20 cellular contexts compared by ENCODE assay signal in genomic region chr19:4134351-4134750, GRCh38. TPM values are rescaled to one million over a fixed set of nuclear protein-coding genes. Genes with fewer than 3 reads are reported as not detected.
"Had no signal": no experiment of that assay in that cellular context is flagged by ENCODE, and none has a peak within 500 bp of the region (broad histone marks: within the 10 kb centered on the region; RNA-seq: fewer than 3 reads in every experiment).

No MANE protein-coding gene starts in this region.

- H3K9me3 Mint-ChIP-seq: activated CD4-positive, alpha-beta T cell treated with anti-CD3 and anti-CD28 coated beads, Interleukin-2, amount 10 ng/mL, durations not matched to agents 24 days and 14 days; activated naive CD4-positive, alpha-beta T cell treated with anti-CD3 and anti-CD28 coated beads, Interleukin-2, amount 50 U/mL, for 24 hours; immature natural killer cell; naive thymus-derived CD4-positive, alpha-beta T cell; stimulated activated memory B cell treated with anti-CD40 and anti-IgM and Interleukin-4, amounts not matched to agents 10 μg/mL and 1 μg/mL and 100 μg/mL, for 72 hours had no signal

- H3K9me3 ChIP-seq: tibial nerve, vagina had no signal

- H3K36me3 ChIP-seq: brain microvascular endothelial cell, tibial nerve, vagina had no signal

- H3K27ac Mint-ChIP-seq: activated CD4-positive, alpha-beta T cell treated with anti-CD3 and anti-CD28 coated beads, Interleukin-2, amount 10 ng/mL, durations not matched to agents 24 days and 14 days; activated naive CD4-positive, alpha-beta T cell treated with anti-CD3 and anti-CD28 coated beads, Interleukin-2, amount 50 U/mL, for 24 hours; immature natural killer cell; naive thymus-derived CD4-positive, alpha-beta T cell; progenitor cell of endocrine pancreas; stimulated activated memory B cell treated with anti-CD40 and anti-IgM and Interleukin-4, amounts not matched to agents 10 μg/mL and 1 μg/mL and 100 μg/mL, for 72 hours; WTC11 had no signal

- H3K27me3 ChIP-seq: brain microvascular endothelial cell, tibial nerve, vagina had no signal

- DNase-seq: activated CD4-positive, alpha-beta T cell treated with anti-CD3 and anti-CD28 coated beads, Interleukin-2, amount 10 ng/mL, durations not matched to agents 24 days and 14 days; activated T-cell treated with anti-CD3 and anti-CD28 coated beads for 4 hours; amniotic stem cell; brain microvascular endothelial cell; cerebellar nuclear complex; dermis blood vessel endothelial cell; immature natural killer cell; mammary epithelial cell; naive thymus-derived CD4-positive, alpha-beta T cell; right cardiac atrium had no signal

- H3K4me3 Mint-ChIP-seq: activated CD4-positive, alpha-beta T cell treated with anti-CD3 and anti-CD28 coated beads, Interleukin-2, amount 10 ng/mL, durations not matched to agents 24 days and 14 days; activated naive CD4-positive, alpha-beta T cell treated with anti-CD3 and anti-CD28 coated beads, Interleukin-2, amount 50 U/mL, for 24 hours; immature natural killer cell; naive thymus-derived CD4-positive, alpha-beta T cell; stimulated activated memory B cell treated with anti-CD40 and anti-IgM and Interleukin-4, amounts not matched to agents 10 μg/mL and 1 μg/mL and 100 μg/mL, for 72 hours; WTC11 had no signal

- H3K4me1 ChIP-seq: vagina had no signal

- H3K36me3 Mint-ChIP-seq: activated naive CD4-positive, alpha-beta T cell treated with anti-CD3 and anti-CD28 coated beads, Interleukin-2, amount 50 U/mL, for 24 hours; immature natural killer cell; naive thymus-derived CD4-positive, alpha-beta T cell; stimulated activated memory B cell treated with anti-CD40 and anti-IgM and Interleukin-4, amounts not matched to agents 10 μg/mL and 1 μg/mL and 100 μg/mL, for 72 hours; WTC11 had no signal

- H3K4me3 ChIP-seq: smooth muscle cell, tibial nerve, vagina had no signal

- ATAC-seq: naive thymus-derived CD4-positive, alpha-beta T cell; stimulated activated memory B cell treated with anti-CD40 and anti-IgM and Interleukin-4, amounts not matched to agents 10 μg/mL and 1 μg/mL and 100 μg/mL, for 72 hours; WTC11 had no signal

- H3K4me1 Mint-ChIP-seq: activated CD4-positive, alpha-beta T cell treated with anti-CD3 and anti-CD28 coated beads, Interleukin-2, amount 10 ng/mL, durations not matched to agents 24 days and 14 days had no signal

- H3K4me2 ChIP-seq: smooth muscle cell had no signal

- H3K27ac ChIP-seq: brain microvascular endothelial cell, tibial nerve, vagina had no signal

RNA-seq across cellular contexts. Expression of gene CREB3L3, which starts 19.1 kb away (rescaled TPM):
- total RNA-seq: activated CD4-positive, alpha-beta T cell treated with anti-CD3 and anti-CD28 coated beads, Interleukin-2, amount 10 ng/mL, durations not matched to agents 24 days and 14 days; activated CD8-positive, alpha-beta memory T cell treated with anti-CD3 and anti-CD28 coated beads for 36 hours; dermis blood vessel endothelial cell; epithelial cell of proximal tubule; mammary epithelial cell; naive thymus-derived CD4-positive, alpha-beta T cell; right cardiac atrium; smooth muscle cell; subcutaneous adipose tissue; tibial nerve; vagina; WTC11 had no signal
- polyA plus RNA-seq: immature natural killer cell; mammary epithelial cell; naive thymus-derived CD4-positive, alpha-beta T cell; right cardiac atrium; smooth muscle cell had no signal

RNA-seq across cellular contexts. Expression of gene ANKRD24, which starts 48.1 kb away (rescaled TPM):
- total RNA-seq: epithelial cell of proximal tubule, smooth muscle cell had no signal
